Comparison of ENCODE assay signal across 8 cellular contexts in the genomic region with DNA sequence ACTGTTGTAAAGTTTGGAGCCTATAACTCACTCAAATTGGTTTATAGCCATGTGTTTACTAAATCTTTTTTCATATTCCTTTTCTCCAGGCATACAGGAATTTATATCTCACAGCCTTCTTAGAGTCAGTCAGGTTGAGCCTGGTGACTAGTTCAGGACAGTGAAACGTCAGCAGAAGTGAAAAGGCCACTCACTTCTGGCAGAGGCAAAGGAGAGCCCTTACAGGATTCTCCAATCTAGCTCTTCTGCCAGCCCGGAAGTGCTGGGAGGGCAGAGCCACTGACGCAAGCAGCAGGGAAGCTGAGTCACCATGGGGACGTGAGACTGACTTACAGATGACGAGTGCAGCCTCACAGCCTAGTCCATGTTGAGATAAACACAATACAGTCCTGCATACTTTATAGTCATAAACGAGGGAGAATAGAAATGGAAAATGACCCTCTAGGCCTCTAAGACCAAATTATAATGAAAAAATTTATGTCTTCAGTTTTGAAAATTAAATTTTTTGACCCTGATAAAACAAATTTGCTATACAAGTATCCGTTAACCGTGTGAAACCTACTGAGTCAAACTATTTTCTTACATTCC. TPM values are rescaled to one million over a fixed set of nuclear protein-coding genes. Genes with fewer than 3 reads are reported as not detected.
A peak's percentile ranks its signal among the peaks of the same experiment; 100 is the strongest.
DNase-seq lines count a peak whose midpoint lies in the region; ATAC-seq and FAIRE-seq lines count a peak whose summit lies in the region.

No MANE protein-coding gene starts in this region.

- DNase-seq in A172 (ENCODE audit: low spot score) = peak; percentile 98
- DNase-seq in NCI-H510A treated with DMSO at 0.1 percent for 48 hours (lab: John Stamatoyannopoulos, UW) = peak; percentile 99
- DNase-seq in activated CD4-positive, alpha-beta T cell treated with anti-CD3 and anti-CD28 coated beads for 48 hours = peak; percentile 92
- peak; percentile 87 for DNase-seq in left kidney (ENCODE audit: low read depth, low spot score)
- DNase-seq in stimulated activated CD4-positive, alpha-beta T cell treated with anti-CD3 and anti-CD28 coated beads, Interleukin-1b, Interleukin-23, amount 100 ng/mL, for 48 hours = peak; percentile 93

- FAIRE-seq in colon (lab: Jason Lieb, UNC) = peak; percentile 64

- ATAC-seq in GM18868 (IDR thresholded peaks at IDR 0.05; ENCODE audit: unreplicated experiment) = peak; percentile 73
- peak; percentile 70 for ATAC-seq in HG03342 (IDR thresholded peaks at IDR 0.05; ENCODE audit: unreplicated experiment)

RNA-seq across cellular contexts. Expression of a gene that starts 1.3 kb away (rescaled TPM):
- total RNA-seq in A172 (2014; rRNA removed; shearing (Covaris generic)) = not detected in 2 replicates

RNA-seq across cellular contexts. Expression of a gene that starts 1.4 kb away (rescaled TPM):
- total RNA-seq in A172 (2014; rRNA removed; shearing (Covaris generic)) = 93.6 and 99.3 TPM in 2 replicates

RNA-seq across cellular contexts. Expression of a gene that starts 53.9 kb away (rescaled TPM):
- total RNA-seq in A172 (2014; rRNA removed; shearing (Covaris generic)) = 0.24 TPM in 1 of 2 replicates, not detected in the other

Comparison
In these comparisons a context has a peak if more than half of its experiments do, and no peak if none do; other contexts are left out.
1. Peak in every context shown above with its lines: DNase-seq and ATAC-seq.